11 cellular contexts compared by ENCODE assay signal in the genomic region with DNA sequence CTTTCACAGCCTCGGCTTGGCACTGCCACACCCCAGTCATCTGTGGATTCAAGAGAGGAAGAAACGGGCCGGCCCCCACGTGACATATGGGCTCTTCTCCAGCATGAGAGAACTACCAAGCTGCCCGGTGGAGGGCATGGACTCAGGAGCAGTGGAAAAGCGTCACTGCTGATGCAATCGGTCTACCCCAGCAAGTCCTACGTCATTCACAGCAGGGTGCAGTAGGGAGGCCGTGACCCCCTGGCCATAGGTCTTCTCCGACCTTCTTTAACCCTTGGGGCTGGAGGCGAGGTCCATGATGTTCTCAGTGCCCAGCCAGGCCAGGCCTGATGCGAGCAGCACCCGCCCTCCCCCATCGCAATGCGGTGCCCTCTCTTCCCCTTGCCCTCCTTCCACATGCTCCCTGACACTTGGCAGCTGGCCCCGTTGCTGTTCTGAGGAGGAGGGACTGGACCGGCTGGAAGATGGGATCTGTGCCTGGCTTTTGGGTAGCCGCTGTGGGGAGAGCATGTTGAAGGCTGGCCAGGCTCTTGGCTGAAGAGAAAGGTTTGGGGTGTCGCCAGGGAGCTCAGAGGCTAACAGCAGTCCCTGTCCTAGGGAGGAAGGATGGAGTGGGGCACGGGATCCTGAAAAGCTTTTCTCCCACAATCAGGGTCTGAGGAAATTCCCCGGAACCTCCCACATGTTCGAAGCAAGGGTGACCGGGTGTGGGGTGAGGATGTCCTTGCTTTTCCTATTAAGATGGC.
DNase-seq lines count a peak whose midpoint lies in the region; ATAC-seq, FAIRE-seq and TF ChIP-seq lines count a peak whose summit lies in the region.
"Had no signal": no experiment of that assay in that cellular context is flagged by ENCODE, and none has a peak within 500 bp of the region (broad histone marks: within the 10 kb centered on the region; RNA-seq: fewer than 3 reads in every experiment).

No MANE protein-coding gene starts in this region.

- no peaks in the 10 kb centered on the region for H3K4me1 ChIP-seq in GM23338 (ENCODE audit: insufficient read depth)
- H3K4me1 ChIP-seq in gastrocnemius medialis: peaks cover 73 to 80% of the 10 kb centered on the region in 2 donors

- no peaks in the 10 kb centered on the region for H4K20me1 ChIP-seq in GM23338 (replicated peaks; ENCODE audit: insufficient read depth)

- no peak overlapping the region for H3K4me2 ChIP-seq in GM23338

- H3K36me3 Mint-ChIP-seq in GM23338 (ENCODE audit: low read depth) (no peaks in the 10 kb centered on the region), progenitor cell of endocrine pancreas (ENCODE audit: insufficient read depth) (no peaks in the 10 kb centered on the region)

- peak; percentile 32 to 42 for TF ChIP-seq POLR2A in gastrocnemius medialis (IDR thresholded peaks at IDR 0.05)

- FAIRE-seq in D721Med (lab: Jason Lieb, UNC): no peak

- no peak overlapping the region for H3K27ac Mint-ChIP-seq in GM23338
- H3K27ac Mint-ChIP-seq in progenitor cell of endocrine pancreas: no peak overlapping the region

- H3K27me3 ChIP-seq in GM23338 (ENCODE audit: insufficient read depth) (no peaks in the 10 kb centered on the region), layer of hippocampus (ENCODE audit: control insufficient read depth, insufficient read depth, low read length) (no peaks in the 10 kb centered on the region), gastrocnemius medialis (no peaks in the 10 kb centered on the region)

- peaks cover 15% of the 10 kb centered on the region for H3K4me1 Mint-ChIP-seq in GM23338
- H3K4me1 Mint-ChIP-seq in progenitor cell of endocrine pancreas (ENCODE audit: low read depth): no peaks in the 10 kb centered on the region

- no peak overlapping the region for H3K4me3 ChIP-seq in GM23338
- H3K4me3 ChIP-seq in gastrocnemius medialis: peak overlapping the region; percentile 51 to 54 (median 52)

- no peaks in the 10 kb centered on the region for H3K9me3 Mint-ChIP-seq in GM23338
- H3K9me3 Mint-ChIP-seq in progenitor cell of endocrine pancreas (ENCODE audit: low read depth): peaks cover 4% of the 10 kb centered on the region

- no peaks in the 10 kb centered on the region for H3K9me3 ChIP-seq in gastrocnemius medialis

- 0 out of 2 replicates have a peak overlapping the region, but pooled peaks have one; percentile 80 for H2AFZ ChIP-seq in GM23338

- H3K36me3 ChIP-seq in GM23338 (ENCODE audit: insufficient read depth) (no peaks in the 10 kb centered on the region), gastrocnemius medialis (no peaks in the 10 kb centered on the region)

- H3K4me3 Mint-ChIP-seq in GM23338: no peak overlapping the region
- no peak overlapping the region for H3K4me3 Mint-ChIP-seq in progenitor cell of endocrine pancreas (ENCODE audit: low read depth)

- H3K27me3 Mint-ChIP-seq in GM23338 (ENCODE audit: insufficient read depth, low read depth, poor library complexity) (peaks cover 4% of the 10 kb centered on the region), progenitor cell of endocrine pancreas (peaks cover 6% of the 10 kb centered on the region)

- H3K27ac ChIP-seq in GM23338 (ENCODE audit: low read depth) (no peak overlapping the region), layer of hippocampus (ENCODE audit: low read depth, low read length) (peak overlapping the region; percentile 39), gastrocnemius medialis (peak overlapping the region; percentile 95 to 99 (median 97))

- ATAC-seq in GM23338 (no peak), gastrocnemius medialis (peak; percentile 22 to 51)

- no peaks in the 10 kb centered on the region for H3K79me2 ChIP-seq in GM23338 (replicated peaks; ENCODE audit: insufficient read depth)

- in situ Hi-C loops in gastrocnemius medialis (cut with MboI; ENCODE audit: low sequenced_read_pairs in 4 of 4): no loop called here

- no peaks in the 10 kb centered on the region for H3F3A ChIP-seq in GM23338 (replicated peaks; ENCODE audit: low read depth)

- TF ChIP-seq CTCF in GM23338 (conservative IDR thresholded peaks at IDR 0.05; ENCODE audit: low read depth in 2 of 2): no peak
- TF ChIP-seq CTCF in gastrocnemius medialis (IDR thresholded peaks at IDR 0.05 in 4 of 5, conservative IDR thresholded peaks at IDR 0.05 in 1 of 5): no peak
- no peak for TF ChIP-seq CTCF in D721Med (IDR thresholded peaks at IDR 0.05; ENCODE audit: insufficient read depth, missing control alignments)
- TF ChIP-seq CTCF in progenitor cell of endocrine pancreas (IDR thresholded peaks at IDR 0.05; ENCODE audit: unreplicated experiment): no peak

- intact Hi-C loops in gastrocnemius medialis (cut with DNase I; ENCODE audit: low total_unique reads): loop anchor here (1.0 to 10.0 kb wide), 7 partner anchors 20 to 742 kb away; a partner anchor contains a TSS

- H3K9me2 ChIP-seq in GM23338 (ENCODE audit: insufficient read depth): no peaks in the 10 kb centered on the region; the same call in 1 of the 2 replicates

- DNase-seq in GM23338 (ENCODE audit: low spot score): no peak
- DNase-seq in cerebellar cortex (ENCODE audit: low spot score): peak; percentile 84
- peak; percentile 89 to 99 for DNase-seq in gastrocnemius medialis
- no peak for DNase-seq in NCI-H345 (lab: John Stamatoyannopoulos, UW)
- DNase-seq in activated effector memory CD4-positive, alpha-beta T cell treated with anti-CD3 and anti-CD28 coated beads, Interleukin-2, amount 50 U/mL, for 16 hours: no peak
- no peak for DNase-seq in D721Med (ENCODE audit: insufficient read length, low spot score)
- DNase-seq in progenitor cell of endocrine pancreas (ENCODE audit: low spot score, unreplicated experiment): no peak
- DNase-seq: activated CD8-positive, alpha-beta memory T cell treated with anti-CD3 and anti-CD28 coated beads for 24 hours; Calu3; RPMI8226 had no signal

TF ChIP-seq in GM23338, 12 proteins besides CTCF, POLR2A, EP300 and RAD21 (continues in another document):
- TF ChIP-seq EZH2phosphoT487 (IDR thresholded peaks at IDR 0.05; ENCODE audit: unreplicated experiment) (no peak), ZNF114 (CRISPR knock-in tag; IDR thresholded peaks at IDR 0.05) (no peak), NANOG (IDR thresholded peaks at IDR 0.05; ENCODE audit: borderline replicate concordance) (no peak), POLR2AphosphoS5 (IDR thresholded peaks at IDR 0.05; ENCODE audit: low read depth) (no peak), STAT1 (IDR thresholded peaks at IDR 0.05; ENCODE audit: unreplicated experiment) (no peak), ZNF331 (CRISPR knock-in tag; IDR thresholded peaks at IDR 0.05; ENCODE audit: low read depth) (no peak), JUNB (IDR thresholded peaks at IDR 0.05; ENCODE audit: unreplicated experiment) (no peak)
- TF ChIP-seq, protein P1, sequence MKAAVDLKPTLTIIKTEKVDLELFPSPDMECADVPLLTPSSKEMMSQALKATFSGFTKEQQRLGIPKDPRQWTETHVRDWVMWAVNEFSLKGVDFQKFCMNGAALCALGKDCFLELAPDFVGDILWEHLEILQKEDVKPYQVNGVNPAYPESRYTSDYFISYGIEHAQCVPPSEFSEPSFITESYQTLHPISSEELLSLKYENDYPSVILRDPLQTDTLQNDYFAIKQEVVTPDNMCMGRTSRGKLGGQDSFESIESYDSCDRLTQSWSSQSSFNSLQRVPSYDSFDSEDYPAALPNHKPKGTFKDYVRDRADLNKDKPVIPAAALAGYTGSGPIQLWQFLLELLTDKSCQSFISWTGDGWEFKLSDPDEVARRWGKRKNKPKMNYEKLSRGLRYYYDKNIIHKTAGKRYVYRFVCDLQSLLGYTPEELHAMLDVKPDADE (IDR thresholded peaks at IDR 0.05): no peak

Comparison
In these comparisons a context has a peak if more than half of its experiments do, and no peak if none do; other contexts are left out.
1. DNase-seq: peak in cerebellar cortex (single experiment) and gastrocnemius medialis (2 of 2); none in GM23338 (single experiment), NCI-H345 (single experiment), activated effector memory CD4-positive, alpha-beta T cell treated with anti-CD3 and anti-CD28 coated beads, Interleukin-2, amount 50 U/mL, for 16 hours (single experiment), D721Med (single experiment) and progenitor cell of endocrine pancreas (single experiment).